1 cellular context compared by ENCODE assay signal in the genomic region with DNA sequence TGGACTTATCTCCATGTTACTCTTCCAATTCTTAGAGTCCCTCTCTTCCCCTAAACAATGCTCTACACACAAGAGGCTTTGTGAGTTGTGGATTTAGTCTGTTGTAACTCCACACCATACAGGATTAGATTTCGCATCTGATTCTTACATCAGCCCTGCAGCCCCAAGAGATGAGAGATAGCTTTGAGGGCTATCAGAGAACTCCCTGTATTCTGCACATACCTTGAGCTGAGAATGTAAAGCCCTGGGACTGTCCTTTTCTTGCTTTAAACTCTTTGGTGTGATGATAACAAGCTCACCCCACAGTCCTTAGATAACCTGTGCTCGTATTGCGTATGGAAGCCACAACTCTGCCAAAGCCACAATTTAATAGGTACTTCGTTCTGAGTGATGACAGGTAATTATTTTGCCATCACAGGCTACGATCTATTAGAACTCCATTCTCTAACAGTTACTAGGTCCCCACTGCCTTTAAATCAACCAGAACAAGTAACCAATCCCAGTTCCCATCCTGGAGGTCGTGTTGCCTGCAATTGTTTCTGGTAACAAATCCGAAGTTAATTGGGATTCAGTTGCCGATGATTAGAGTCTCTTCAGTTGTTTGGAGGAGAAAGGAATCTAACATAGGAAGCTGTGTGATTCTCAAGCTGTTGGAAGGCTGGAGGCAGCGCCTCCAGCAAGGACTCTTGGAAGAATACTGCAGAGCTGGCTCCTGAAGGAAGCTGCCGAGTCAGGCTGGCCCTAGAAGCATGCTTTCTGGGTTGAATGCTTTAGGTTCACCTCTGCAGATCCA.
TF ChIP-seq lines count a peak whose summit lies in the region.

No MANE protein-coding gene starts in this region.

TF ChIP-seq in GM23338, 12 proteins besides CTCF, POLR2A, EP300 and RAD21 (continued from another document):
- TF ChIP-seq REST (IDR thresholded peaks at IDR 0.05; ENCODE audit: unreplicated experiment), result no peak
- TF ChIP-seq ZNF462 (CRISPR knock-in tag; IDR thresholded peaks at IDR 0.05), result no peak
- TF ChIP-seq ETS1 (IDR thresholded peaks at IDR 0.05), result no peak
- TF ChIP-seq EZH2 (IDR thresholded peaks at IDR 0.05; ENCODE audit: low read depth, unreplicated experiment), result no peak
